8 cellular contexts compared by ENCODE assay signal in genomic region chr2:151374426-151374825, GRCh38. TPM values are rescaled to one million over a fixed set of nuclear protein-coding genes. Genes with fewer than 3 reads are reported as not detected.
A peak's percentile ranks its signal among the peaks of the same experiment; 100 is the strongest.
DNase-seq lines count a peak whose midpoint lies in the region; ATAC-seq, FAIRE-seq and TF ChIP-seq lines count a peak whose summit lies in the region.

No MANE protein-coding gene starts in this region.

- H3K27ac Mint-ChIP-seq in T-cell = no peak overlapping the region

- CTCF ChIA-PET in T-cell (lab: Charles Lee) (interaction anchor here in 1 of 2 donors (0.7 kb wide), 1 partner anchor 269 kb away, joined by 4 read pairs; no protein-coding TSS in a partner anchor), OCI-LY7 (lab: Charles Lee; ENCODE audit: unreplicated experiment) (no interaction called here)

- H3K27me3 Mint-ChIP-seq in T-cell = peaks cover 0 to 3% of the 10 kb centered on the region in 2 donors

- H3K4me3 ChIP-seq in HFF-Myc (replicated peaks; ENCODE audit: low read depth, low read length) (no peak overlapping the region), left lung (no peak overlapping the region), OCI-LY7 (ENCODE audit: low read depth, low read length, poor library complexity, severe bottlenecking) (no peak overlapping the region), esophagus muscularis mucosa (no peak overlapping the region)

- H4K20me1 ChIP-seq in OCI-LY7 (ENCODE audit: insufficient read depth, low read length) = no peaks in the 10 kb centered on the region

- peak; percentile 15 for DNase-seq in GM18507 (ENCODE audit: extremely low spot score, insufficient read length, low read depth)
- DNase-seq in HFF-Myc (ENCODE audit: extremely low read depth, low read depth) = peak; percentile 56
- DNase-seq in NCI-H226 = peak; percentile 92
- no peak for DNase-seq in left lung
- DNase-seq in T-cell = no peak
- no peak for DNase-seq in OCI-LY7 (ENCODE audit: low spot score)
- DNase-seq in NCI-H1092 treated with DMSO at 0.1 percent for 48 hours (lab: John Stamatoyannopoulos, UW) = no peak
- DNase-seq in esophagus muscularis mucosa (ENCODE audit: extremely low spot score) = no peak

- no peaks in the 10 kb centered on the region for H3K36me3 Mint-ChIP-seq in T-cell

- POLR2A ChIA-PET in T-cell (lab: Charles Lee) (no interaction called here), OCI-LY7 (lab: Charles Lee) (no interaction called here)

- TF ChIP-seq EP300 in esophagus muscularis mucosa (IDR thresholded peaks at IDR 0.05) = no peak

- H3K4me1 ChIP-seq in left lung = no peaks in the 10 kb centered on the region
- no peaks in the 10 kb centered on the region for H3K4me1 ChIP-seq in OCI-LY7 (ENCODE audit: insufficient read depth, low read length, poor library complexity, severe bottlenecking)
- no peaks in the 10 kb centered on the region for H3K4me1 ChIP-seq in esophagus muscularis mucosa

- H3K9me3 Mint-ChIP-seq in T-cell = no peaks in the 10 kb centered on the region

- H3K9me3 ChIP-seq in left lung (no peaks in the 10 kb centered on the region), OCI-LY7 (ENCODE audit: low read length) (no peaks in the 10 kb centered on the region), esophagus muscularis mucosa (no peaks in the 10 kb centered on the region)

- no peak overlapping the region for H2AFZ ChIP-seq in OCI-LY7 (ENCODE audit: low read length)

- peak; percentile 81 for FAIRE-seq in GM18507 (lab: Jason Lieb, UNC)

- no peak overlapping the region for H3K4me3 Mint-ChIP-seq in T-cell

- intact Hi-C loops in left lung (cut with DNase I) = no loop called here
- intact Hi-C loops in OCI-LY7 (cut with micrococcal nuclease; ENCODE audit: unreplicated experiment) = no loop called here
- intact Hi-C loops in esophagus muscularis mucosa (cut with DNase I) = no loop called here

- no peaks in the 10 kb centered on the region for H3K79me2 ChIP-seq in OCI-LY7 (ENCODE audit: insufficient read depth, low read depth, low read length)

- H3K27me3 ChIP-seq in left lung (no peaks in the 10 kb centered on the region), esophagus muscularis mucosa (no peaks in the 10 kb centered on the region)

- peaks cover 4 to 6% (median 4%) of the 10 kb centered on the region in 3 donors for H3K4me1 Mint-ChIP-seq in T-cell

- H3K4me2 ChIP-seq in OCI-LY7 (ENCODE audit: low read length) = no peak overlapping the region

- TF ChIP-seq CTCF in HFF-Myc (IDR thresholded peaks at IDR 0.05; ENCODE audit: low read depth, low read length, missing control alignments) = no peak
- no peak for TF ChIP-seq CTCF in left lung (IDR thresholded peaks at IDR 0.05)
- no peak for TF ChIP-seq CTCF in OCI-LY7 (conservative IDR thresholded peaks at IDR 0.05; ENCODE audit: low read length)
- TF ChIP-seq CTCF in esophagus muscularis mucosa (IDR thresholded peaks at IDR 0.05) = no peak

- no peak overlapping the region for H3K27ac ChIP-seq in left lung
- no peak overlapping the region for H3K27ac ChIP-seq in OCI-LY7 (ENCODE audit: low read depth, low read length, poor library complexity, severe bottlenecking)
- no peak overlapping the region for H3K27ac ChIP-seq in esophagus muscularis mucosa (replicated peaks in 1 of 4)

- TF ChIP-seq POLR2A in esophagus muscularis mucosa (IDR thresholded peaks at IDR 0.05; ENCODE audit: low read depth) = no peak

- no peaks in the 10 kb centered on the region for H3K9me2 ChIP-seq in OCI-LY7 (ENCODE audit: insufficient read depth, low read length)

- peaks cover 0 to 29% of the 10 kb centered on the region in 2 donors for H3K36me3 ChIP-seq in left lung
- H3K36me3 ChIP-seq in OCI-LY7 (ENCODE audit: insufficient read depth, low read length) = no peaks in the 10 kb centered on the region
- no peaks in the 10 kb centered on the region for H3K36me3 ChIP-seq in esophagus muscularis mucosa

- 44% methylated on average over 3 of the region's 3 CpGs for WGBS in esophagus muscularis mucosa

- ATAC-seq in left lung = peak; percentile 49
- ATAC-seq in T-cell (replicated peaks in 1 of 4) = no peak

- BruUV-seq in OCI-LY7 (replicated peaks; lab: Mats Ljungman, UMichigan) = no TSS peak

RNA-seq across cellular contexts. Expression of gene TNFAIP6, which starts 17.0 kb away (rescaled TPM):
- total RNA-seq in left lung (10 to 100 TPM in 1 of 2 donors, 1 to 10 TPM in 1; 7.3 to 14.8 TPM), T-cell (not detected), OCI-LY7 (2022) (not detected in 2 replicates), esophagus muscularis mucosa (10 to 100 TPM in 1 of 4 donors, 1 to 10 TPM in 3; 3.5 to 13.3 (median 5.8) TPM)
- not detected in 2 replicates for total RNA-seq in OCI-LY7 (2014; rRNA removed; shearing (Covaris generic))

RNA-seq across cellular contexts. Expression of gene RIF1, which starts 35.3 kb away (rescaled TPM):
- 10 to 100 TPM; 29.8 to 43.3 TPM for total RNA-seq in left lung
- 10 to 100 TPM; 46.6 to 68.3 (median 58.3) TPM for total RNA-seq in T-cell
- 45.3 and 52.4 TPM in 2 replicates for total RNA-seq in OCI-LY7 (2014; rRNA removed; shearing (Covaris generic))
- 69.4 and 71.4 TPM in 2 replicates for total RNA-seq in OCI-LY7 (2022)
- 10 to 100 TPM; 25.3 to 31.0 (median 28.9) TPM for total RNA-seq in esophagus muscularis mucosa

Comparison
In these comparisons a context has a peak if more than half of its experiments do, and no peak if none do; other contexts are left out.
1. DNase-seq: peak in GM18507 (single experiment), HFF-Myc (single experiment) and NCI-H226 (single experiment); none in left lung (0 of 2), T-cell (0 of 34), OCI-LY7 (single experiment), NCI-H1092 treated with DMSO at 0.1 percent for 48 hours (single experiment) and esophagus muscularis mucosa (single experiment).
2. RNA of gene TNFAIP6, which starts 17.0 kb away (total RNA-seq): 7.3 to 14.8 TPM in left lung and 3.5 to 13.3 TPM in esophagus muscularis mucosa; not detected in T-cell and not detected in OCI-LY7; every median in the first group is over 4 times any median in the second.